In genomic region chr12:6367065-6367968, GRCh38 we compare ENCODE assay signal across 9 cellular contexts. TPM values are rescaled to one million over a fixed set of nuclear protein-coding genes. Genes with fewer than 3 reads are reported as not detected.
A peak's percentile ranks its signal among the peaks of the same experiment; 100 is the strongest.
DNase-seq lines count a peak whose midpoint lies in the region; ATAC-seq and TF ChIP-seq lines count a peak whose summit lies in the region.
"Had no signal": no experiment of that assay in that cellular context is flagged by ENCODE, and none has a peak within 500 bp of the region (broad histone marks: within the 10 kb centered on the region; RNA-seq: fewer than 3 reads in every experiment).

No MANE protein-coding gene starts in this region.

- H3K4me3 ChIP-seq in GM23338 (no peak overlapping the region), OCI-LY7 (ENCODE audit: low read depth, low read length, poor library complexity, severe bottlenecking) (no peak overlapping the region), astrocyte of the spinal cord (ENCODE audit: low read depth, low read length) (no peak overlapping the region)

- H3K27ac Mint-ChIP-seq in GM23338 = no peak overlapping the region
- H3K27ac Mint-ChIP-seq in natural killer cell = peak overlapping the region; percentile 81 to 84

- POLR2A ChIA-PET in OCI-LY7 (lab: Charles Lee) = interaction anchor here (0.6 to 1.7 kb wide), 14 partner anchors 9 to 1699 kb away, joined by 3 to 8 read pairs (median 3); partner anchors contain the start of gene TNFRSF1A

- ATAC-seq in GM23338 (no peak), natural killer cell (peak; percentile 60 to 76 (median 68)), GM18858 (IDR thresholded peaks at IDR 0.05; ENCODE audit: unreplicated experiment) (no peak), HG02623 (IDR thresholded peaks at IDR 0.05; ENCODE audit: unreplicated experiment) (no peak)

- peaks cover 51% of the 10 kb centered on the region for H3K4me1 Mint-ChIP-seq in GM23338
- peaks cover 27 to 40% of the 10 kb centered on the region in 2 donors for H3K4me1 Mint-ChIP-seq in natural killer cell

- H3K9me2 ChIP-seq in GM23338 (ENCODE audit: insufficient read depth) (no peaks in the 10 kb centered on the region), OCI-LY7 (ENCODE audit: insufficient read depth, low read length) (no peaks in the 10 kb centered on the region)

- in situ Hi-C loops in G401 (cut with HindIII; ENCODE audit: low sequenced_read_pairs) = no loop called here
- in situ Hi-C loops in astrocyte of the spinal cord (cut with HindIII; ENCODE audit: low sequenced_read_pairs) = no loop called here

- no peaks in the 10 kb centered on the region for H3K27me3 ChIP-seq in GM23338 (ENCODE audit: insufficient read depth)

- H3K4me1 ChIP-seq in GM23338 (ENCODE audit: insufficient read depth) = peaks cover 28% of the 10 kb centered on the region
- H3K4me1 ChIP-seq in OCI-LY7 (ENCODE audit: insufficient read depth, low read length, poor library complexity, severe bottlenecking) = peaks cover 33% of the 10 kb centered on the region

- H3F3A ChIP-seq in GM23338 (replicated peaks; ENCODE audit: low read depth) = peaks cover 25% of the 10 kb centered on the region; the same call in 1 of the 2 replicates

- peak; percentile 13 for DNase-seq in G401 (ENCODE audit: low spot score)
- DNase-seq in GM23338 (ENCODE audit: low spot score) = no peak
- DNase-seq in OCI-LY7 (ENCODE audit: low spot score) = peak; percentile 87
- no peak for DNase-seq in astrocyte of the spinal cord (ENCODE audit: low read depth, low spot score)
- no peak for DNase-seq in natural killer cell
- no peak for DNase-seq in retina

- no peaks in the 10 kb centered on the region for H3K36me3 ChIP-seq in GM23338 (ENCODE audit: insufficient read depth)
- H3K36me3 ChIP-seq in OCI-LY7 (ENCODE audit: insufficient read depth, low read length) = no peaks in the 10 kb centered on the region

- H3K27ac ChIP-seq in GM23338 (ENCODE audit: low read depth) = 0 out of 2 replicates have a peak overlapping the region, but pooled peaks have one; percentile 8
- H3K27ac ChIP-seq in OCI-LY7 (ENCODE audit: low read depth, low read length, poor library complexity, severe bottlenecking) = peak overlapping the region; percentile 65
- H3K27ac ChIP-seq: VCaP had no signal

- no peaks in the 10 kb centered on the region for H3K9me3 ChIP-seq in OCI-LY7 (ENCODE audit: low read length)

- TF ChIP-seq CTCF in GM23338 (conservative IDR thresholded peaks at IDR 0.05; ENCODE audit: low read depth in 2 of 2) = peak; percentile 20 to 32; a peak in 3 of 4 replicates
- TF ChIP-seq CTCF in OCI-LY7 (conservative IDR thresholded peaks at IDR 0.05; ENCODE audit: low read length) = peak; percentile 82
- TF ChIP-seq CTCF in astrocyte of the spinal cord (IDR thresholded peaks at IDR 0.05; ENCODE audit: low read depth, low read length) = peak; percentile 18
- TF ChIP-seq CTCF in natural killer cell (IDR thresholded peaks at IDR 0.05) = peak; percentile 41

- peaks cover 58% of the 10 kb centered on the region for H3K36me3 Mint-ChIP-seq in GM23338 (ENCODE audit: low read depth)
- no peaks in the 10 kb centered on the region for H3K36me3 Mint-ChIP-seq in natural killer cell

- peaks cover 80% of the 10 kb centered on the region for H3K79me2 ChIP-seq in GM23338 (replicated peaks; ENCODE audit: insufficient read depth)
- H3K79me2 ChIP-seq in OCI-LY7 (ENCODE audit: insufficient read depth, low read depth, low read length) = no peaks in the 10 kb centered on the region

- H4K20me1 ChIP-seq in GM23338 (replicated peaks; ENCODE audit: insufficient read depth) (peaks cover 24% of the 10 kb centered on the region), OCI-LY7 (ENCODE audit: insufficient read depth, low read length) (no peaks in the 10 kb centered on the region)

- H2AFZ ChIP-seq in GM23338 (no peak overlapping the region), OCI-LY7 (ENCODE audit: low read length) (peak overlapping the region; percentile 74)

- CTCF ChIA-PET in OCI-LY7 (lab: Charles Lee; ENCODE audit: unreplicated experiment) = interaction anchor here (0.6 to 2.1 kb wide), 9 partner anchors 12 to 98 kb away, joined by 3 to 9 read pairs (median 3); partner anchors contain the start of gene TNFRSF1A

- no peak overlapping the region for H3K4me2 ChIP-seq in GM23338
- peak overlapping the region; percentile 25 for H3K4me2 ChIP-seq in OCI-LY7 (ENCODE audit: low read length)

- no TSS peak for BruUV-seq in OCI-LY7 (replicated peaks; lab: Mats Ljungman, UMichigan)

- intact Hi-C loops in OCI-LY7 (cut with micrococcal nuclease; ENCODE audit: unreplicated experiment) (loop anchor here (1.0 kb wide), 2 partner anchors 32 to 44 kb away; no protein-coding TSS in a partner anchor), natural killer cell (cut with micrococcal nuclease) (loop anchor here (1.0 kb wide), 2 partner anchors 30 to 44 kb away; no protein-coding TSS in a partner anchor)

- H3K27me3 Mint-ChIP-seq in GM23338 (ENCODE audit: insufficient read depth, low read depth, poor library complexity) = peaks cover 10% of the 10 kb centered on the region
- H3K27me3 Mint-ChIP-seq in natural killer cell (ENCODE audit: low read depth in 2 of 2) = no peaks in the 10 kb centered on the region

- no peaks in the 10 kb centered on the region for H3K9me3 Mint-ChIP-seq in GM23338
- no peaks in the 10 kb centered on the region for H3K9me3 Mint-ChIP-seq in natural killer cell

- H3K4me3 Mint-ChIP-seq in GM23338 (no peak overlapping the region), natural killer cell (peak overlapping the region; percentile 70)

TF ChIP-seq in GM23338, 12 proteins besides CTCF, POLR2A, EP300 and RAD21 (continues in another document):
- no peak for TF ChIP-seq ETS1 (IDR thresholded peaks at IDR 0.05)
- TF ChIP-seq CREB1 (CRISPR knock-in tag; IDR thresholded peaks at IDR 0.05; ENCODE audit: low read depth) = no peak
- TF ChIP-seq REST (IDR thresholded peaks at IDR 0.05; ENCODE audit: unreplicated experiment) = no peak
- TF ChIP-seq POLR2AphosphoS5 (IDR thresholded peaks at IDR 0.05; ENCODE audit: low read depth) = no peak
- TF ChIP-seq JUNB (IDR thresholded peaks at IDR 0.05; ENCODE audit: unreplicated experiment) = no peak
- no peak for TF ChIP-seq ZNF331 (CRISPR knock-in tag; IDR thresholded peaks at IDR 0.05; ENCODE audit: low read depth)
- TF ChIP-seq ZNF114 (CRISPR knock-in tag; IDR thresholded peaks at IDR 0.05) = no peak

RNA-seq across cellular contexts. Expression of gene SCNN1A, which starts 8.0 kb away (rescaled TPM):
- total RNA-seq in G401 (2014; rRNA removed; shearing (Covaris generic)) = 28.7 and 67.9 TPM in 2 replicates
- total RNA-seq in GM23338 (2014; rRNA removed; shearing (Covaris generic)) = 125 and 134 TPM in 2 replicates
- 34.0 and 37.1 TPM in 2 replicates for polyA plus RNA-seq in GM23338 (2016; fragmentation: Nextera tagmentation; extraction: Ambion mirVana)
- total RNA-seq in OCI-LY7 (2014; rRNA removed; shearing (Covaris generic)) = 0.35 and 0.51 TPM in 2 replicates
- 1.0 and 1.3 TPM in 2 replicates for total RNA-seq in OCI-LY7 (2022)
- 1 to 10 TPM; 1.5 to 3.0 (median 1.5) TPM for total RNA-seq in natural killer cell

RNA-seq across cellular contexts. Expression of gene LTBR, which starts 16.6 kb away (rescaled TPM):
- total RNA-seq in G401 (2014; rRNA removed; shearing (Covaris generic)) = 0.86 and 10.1 TPM in 2 replicates
- total RNA-seq in GM23338 (2014; rRNA removed; shearing (Covaris generic)) = 6.8 and 7.1 TPM in 2 replicates
- 6.1 and 10.5 TPM in 2 replicates for polyA plus RNA-seq in GM23338 (2016; fragmentation: Nextera tagmentation; extraction: Ambion mirVana)
- total RNA-seq in OCI-LY7 (2014; rRNA removed; shearing (Covaris generic)) = not detected in 2 replicates
- not detected in 2 replicates for total RNA-seq in OCI-LY7 (2022)
- total RNA-seq in natural killer cell = 1 to 10 TPM; 3.7 to 5.8 (median 4.4) TPM

RNA-seq across cellular contexts. Expression of gene TNFRSF1A, which starts 25.4 kb away (rescaled TPM):
- 87.6 and 118 TPM in 2 replicates for total RNA-seq in G401 (2014; rRNA removed; shearing (Covaris generic))
- total RNA-seq in GM23338 (2014; rRNA removed; shearing (Covaris generic)) = 36.7 and 43.4 TPM in 2 replicates
- polyA plus RNA-seq in GM23338 (2016; fragmentation: Nextera tagmentation; extraction: Ambion mirVana) = 24.3 and 28.5 TPM in 2 replicates
- 23.4 and 37.3 TPM in 2 replicates for total RNA-seq in OCI-LY7 (2014; rRNA removed; shearing (Covaris generic))
- total RNA-seq in OCI-LY7 (2022) (50.9 and 55.7 TPM in 2 replicates), natural killer cell (100 to 1,000 TPM in 1 of 3 donors, 10 to 100 TPM in 2; 75.7 to 116 (median 87.3) TPM)

RNA-seq across cellular contexts. Expression of gene PLEKHG6, which starts 56.8 kb away (rescaled TPM):
- 0.06 and 0.14 TPM in 2 replicates for total RNA-seq in G401 (2014; rRNA removed; shearing (Covaris generic))
- total RNA-seq in GM23338 (2014; rRNA removed; shearing (Covaris generic)) = 21.3 and 174 TPM in 2 replicates
- 15.7 and 18.0 TPM in 2 replicates for polyA plus RNA-seq in GM23338 (2016; fragmentation: Nextera tagmentation; extraction: Ambion mirVana)
- not detected in 2 replicates for total RNA-seq in OCI-LY7 (2014; rRNA removed; shearing (Covaris generic))
- total RNA-seq in OCI-LY7 (2022) (not detected in 2 replicates), natural killer cell (not detected)

Comparison
In these comparisons a context has a peak if more than half of its experiments do, and no peak if none do; other contexts are left out.
1. DNase-seq: peak in G401 (single experiment) and OCI-LY7 (single experiment); none in GM23338 (single experiment), astrocyte of the spinal cord (single experiment), natural killer cell (single experiment) and retina (single experiment).
2. ATAC-seq: peak in natural killer cell (3 of 3); none in GM23338 (single experiment), GM18858 (single experiment) and HG02623 (single experiment).
3. CTCF ChIP-seq: peak in every context shown above with its lines; median percentile 82 in OCI-LY7; 41 in natural killer cell; 26 in GM23338; 18 in astrocyte of the spinal cord.